ENCODE assay signal across 1 cellular context in the genomic region with DNA sequence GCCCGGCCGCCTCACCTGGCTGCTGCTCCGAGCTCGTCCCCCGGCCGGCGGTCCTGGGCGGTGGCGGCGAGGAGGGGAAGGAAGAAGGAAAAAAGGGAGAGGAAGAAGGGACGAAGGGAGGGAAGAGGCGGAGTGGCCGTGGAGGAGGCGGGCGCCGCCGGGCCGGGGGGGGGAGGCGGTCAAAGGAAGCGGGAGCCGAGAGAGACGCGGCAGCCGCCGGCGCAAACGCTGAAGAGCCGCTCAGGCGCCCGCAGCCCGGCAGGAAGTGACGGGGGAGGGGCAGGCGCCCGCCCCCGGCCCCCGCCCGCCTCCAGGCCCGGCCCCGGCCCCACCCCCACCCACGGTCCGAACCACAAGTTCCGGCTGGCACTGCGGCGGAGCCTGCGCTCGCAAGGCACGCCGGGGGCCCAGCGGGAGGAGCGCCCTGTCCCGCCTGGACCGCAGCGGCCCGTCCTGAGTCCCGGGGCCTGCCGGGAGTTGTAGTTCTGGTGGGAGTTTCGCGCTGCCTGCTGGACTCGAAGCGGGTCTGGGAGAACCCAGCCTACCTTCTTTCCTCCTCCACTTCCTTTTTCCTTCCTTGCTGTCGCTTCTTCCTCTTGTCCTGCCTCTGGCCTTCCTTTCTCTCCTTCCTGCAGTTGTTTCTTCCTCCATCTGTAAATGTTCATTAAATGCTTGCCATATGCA.
A peak's percentile ranks its signal among the peaks of the same experiment; 100 is the strongest.
TF ChIP-seq lines count a peak whose summit lies in the region.

A gene with protein sequence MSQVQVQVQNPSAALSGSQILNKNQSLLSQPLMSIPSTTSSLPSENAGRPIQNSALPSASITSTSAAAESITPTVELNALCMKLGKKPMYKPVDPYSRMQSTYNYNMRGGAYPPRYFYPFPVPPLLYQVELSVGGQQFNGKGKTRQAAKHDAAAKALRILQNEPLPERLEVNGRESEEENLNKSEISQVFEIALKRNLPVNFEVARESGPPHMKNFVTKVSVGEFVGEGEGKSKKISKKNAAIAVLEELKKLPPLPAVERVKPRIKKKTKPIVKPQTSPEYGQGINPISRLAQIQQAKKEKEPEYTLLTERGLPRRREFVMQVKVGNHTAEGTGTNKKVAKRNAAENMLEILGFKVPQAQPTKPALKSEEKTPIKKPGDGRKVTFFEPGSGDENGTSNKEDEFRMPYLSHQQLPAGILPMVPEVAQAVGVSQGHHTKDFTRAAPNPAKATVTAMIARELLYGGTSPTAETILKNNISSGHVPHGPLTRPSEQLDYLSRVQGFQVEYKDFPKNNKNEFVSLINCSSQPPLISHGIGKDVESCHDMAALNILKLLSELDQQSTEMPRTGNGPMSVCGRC (minus strand): TSS at position 234 of the 684 bp plus-strand sequence. CDS start 22,133 bp downstream, outside the sequence.

TF ChIP-seq in GM12878, 131 proteins besides CTCF, POLR2A, EP300 and RAD21 (continued from another document and continues in another):
- TF ChIP-seq NR2C2 (IDR thresholded peaks at IDR 0.05; ENCODE audit: borderline replicate concordance, control insufficient read depth, insufficient read length, low read depth) (no peak), ZBED1 (IDR thresholded peaks at IDR 0.05; ENCODE audit: borderline replicate concordance) (no peak), RFX5 (IDR thresholded peaks at IDR 0.05; ENCODE audit: low read depth, low read length) (no peak), SIN3A (IDR thresholded peaks at IDR 0.05; ENCODE audit: low read depth, low read length) (peak; percentile 78; the same call in 1 of the 2 replicates), SREBF2 (IDR thresholded peaks at IDR 0.05; ENCODE audit: low read length) (no peak), MEF2A (IDR thresholded peaks at IDR 0.05; ENCODE audit: insufficient read depth, low read depth, low read length) (no peak), EGR1 (IDR thresholded peaks at IDR 0.05; ENCODE audit: borderline replicate concordance in 1 of 2, low read depth in 2 of 2, low read length in 2 of 2) (peak in 1 of 2 experiments; percentile 91; a peak in 2 of 3 replicates), KAT2A (conservative IDR thresholded peaks at IDR 0.05; ENCODE audit: control insufficient read depth, low read depth, low read length) (no peak), TBL1XR1 (IDR thresholded peaks at IDR 0.05; ENCODE audit: low read depth, low read length) (peak; percentile 41; the same call in 1 of the 2 replicates), RCOR1 (conservative IDR thresholded peaks at IDR 0.05; ENCODE audit: low read depth, low read length) (0 out of 2 replicates have a peak, but pooled peaks have one; percentile 47), HDAC6 (IDR thresholded peaks at IDR 0.05; ENCODE audit: unreplicated experiment) (no peak), NBN (IDR thresholded peaks at IDR 0.05) (0 out of 2 replicates have a peak, but pooled peaks have one; percentile 35), PML (IDR thresholded peaks at IDR 0.05; ENCODE audit: low read length) (no peak), KLF5 (IDR thresholded peaks at IDR 0.05; ENCODE audit: partially characterized antibody) (no peak), POLR2AphosphoS5 (IDR thresholded peaks at IDR 0.05; ENCODE audit: low read length) (0 out of 2 replicates have a peak, but pooled peaks have one; percentile 52), ZZZ3 (IDR thresholded peaks at IDR 0.05; ENCODE audit: control insufficient read depth, insufficient read length, low read depth) (no peak), BRCA1 (IDR thresholded peaks at IDR 0.05; ENCODE audit: low read depth, low read length) (no peak), NFYA (IDR thresholded peaks at IDR 0.05; ENCODE audit: borderline replicate concordance, low read depth, low read length) (no peak), STAT1 (conservative IDR thresholded peaks at IDR 0.05) (0 out of 2 replicates have a peak, but pooled peaks have one; percentile 21), ASH2L (IDR thresholded peaks at IDR 0.05; ENCODE audit: borderline replicate concordance, low read depth) (no peak), ETV6 (conservative IDR thresholded peaks at IDR 0.05 in 1 of 2, IDR thresholded peaks at IDR 0.05 in 1 of 2; ENCODE audit: borderline replicate concordance in 1 of 2, low read depth in 1 of 2) (peak in 1 of 2 experiments; percentile 52; a peak in 1 of 4 replicates), SMAD5 (IDR thresholded peaks at IDR 0.05; ENCODE audit: low read depth) (no peak), MTA2 (IDR thresholded peaks at IDR 0.05; ENCODE audit: low read depth) (no peak), CBFB (IDR thresholded peaks at IDR 0.05; ENCODE audit: low read depth) (0 out of 2 replicates have a peak, but pooled peaks have one; percentile 24), RB1 (IDR thresholded peaks at IDR 0.05; ENCODE audit: borderline replicate concordance) (peak; percentile 52; the same call in 1 of the 2 replicates), CBX3 (IDR thresholded peaks at IDR 0.05; ENCODE audit: borderline replicate concordance, low read depth) (no peak), IKZF1 (conservative IDR thresholded peaks at IDR 0.05) (peak; percentile 97), PAX8 (IDR thresholded peaks at IDR 0.05) (no peak), IRF4 (IDR thresholded peaks at IDR 0.05; ENCODE audit: low read depth, low read length) (no peak), ZSCAN29 (IDR thresholded peaks at IDR 0.05) (no peak), CHD1 (IDR thresholded peaks at IDR 0.05; ENCODE audit: low read depth, low read length) (no peak), YBX1 (IDR thresholded peaks at IDR 0.05) (no peak), SP1 (IDR thresholded peaks at IDR 0.05; ENCODE audit: low read depth, low read length) (peak; percentile 57), SMAD1 (IDR thresholded peaks at IDR 0.05; ENCODE audit: low read depth, partially characterized antibody) (no peak), IKZF2 (IDR thresholded peaks at IDR 0.05) (no peak), FOXM1 (IDR thresholded peaks at IDR 0.05; ENCODE audit: low read depth, low read length) (no peak), TARDBP (IDR thresholded peaks at IDR 0.05; ENCODE audit: borderline replicate concordance) (peak; percentile 93), MYC (IDR thresholded peaks at IDR 0.05; ENCODE audit: insufficient read depth, insufficient read length, insufficient replicate concordance, low read length, severe bottlenecking) (no peak), NFIC (IDR thresholded peaks at IDR 0.05; ENCODE audit: low read depth, low read length) (no peak), BMI1 (IDR thresholded peaks at IDR 0.05; ENCODE audit: borderline replicate concordance) (no peak), SIX5 (IDR thresholded peaks at IDR 0.05; ENCODE audit: low read depth, low read length, severe bottlenecking) (peak; percentile 97), ESRRA (IDR thresholded peaks at IDR 0.05; ENCODE audit: low read length) (no peak)
- TF ChIP-seq, protein P1, sequence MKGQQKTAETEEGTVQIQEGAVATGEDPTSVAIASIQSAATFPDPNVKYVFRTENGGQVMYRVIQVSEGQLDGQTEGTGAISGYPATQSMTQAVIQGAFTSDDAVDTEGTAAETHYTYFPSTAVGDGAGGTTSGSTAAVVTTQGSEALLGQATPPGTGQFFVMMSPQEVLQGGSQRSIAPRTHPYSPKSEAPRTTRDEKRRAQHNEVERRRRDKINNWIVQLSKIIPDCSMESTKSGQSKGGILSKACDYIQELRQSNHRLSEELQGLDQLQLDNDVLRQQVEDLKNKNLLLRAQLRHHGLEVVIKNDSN (IDR thresholded peaks at IDR 0.05; ENCODE audit: borderline replicate concordance, extremely low read length, insufficient read depth, low read depth, low read length), result no peak
- TF ChIP-seq, protein P2, sequence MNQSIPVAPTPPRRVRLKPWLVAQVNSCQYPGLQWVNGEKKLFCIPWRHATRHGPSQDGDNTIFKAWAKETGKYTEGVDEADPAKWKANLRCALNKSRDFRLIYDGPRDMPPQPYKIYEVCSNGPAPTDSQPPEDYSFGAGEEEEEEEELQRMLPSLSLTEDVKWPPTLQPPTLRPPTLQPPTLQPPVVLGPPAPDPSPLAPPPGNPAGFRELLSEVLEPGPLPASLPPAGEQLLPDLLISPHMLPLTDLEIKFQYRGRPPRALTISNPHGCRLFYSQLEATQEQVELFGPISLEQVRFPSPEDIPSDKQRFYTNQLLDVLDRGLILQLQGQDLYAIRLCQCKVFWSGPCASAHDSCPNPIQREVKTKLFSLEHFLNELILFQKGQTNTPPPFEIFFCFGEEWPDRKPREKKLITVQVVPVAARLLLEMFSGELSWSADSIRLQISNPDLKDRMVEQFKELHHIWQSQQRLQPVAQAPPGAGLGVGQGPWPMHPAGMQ (IDR thresholded peaks at IDR 0.05; ENCODE audit: borderline replicate concordance), result no peak
- TF ChIP-seq, protein P3, sequence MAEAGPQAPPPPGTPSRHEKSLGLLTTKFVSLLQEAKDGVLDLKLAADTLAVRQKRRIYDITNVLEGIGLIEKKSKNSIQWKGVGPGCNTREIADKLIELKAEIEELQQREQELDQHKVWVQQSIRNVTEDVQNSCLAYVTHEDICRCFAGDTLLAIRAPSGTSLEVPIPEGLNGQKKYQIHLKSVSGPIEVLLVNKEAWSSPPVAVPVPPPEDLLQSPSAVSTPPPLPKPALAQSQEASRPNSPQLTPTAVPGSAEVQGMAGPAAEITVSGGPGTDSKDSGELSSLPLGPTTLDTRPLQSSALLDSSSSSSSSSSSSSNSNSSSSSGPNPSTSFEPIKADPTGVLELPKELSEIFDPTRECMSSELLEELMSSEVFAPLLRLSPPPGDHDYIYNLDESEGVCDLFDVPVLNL (IDR thresholded peaks at IDR 0.05; ENCODE audit: low read depth, low read length), result no peak
- TF ChIP-seq, protein P4, sequence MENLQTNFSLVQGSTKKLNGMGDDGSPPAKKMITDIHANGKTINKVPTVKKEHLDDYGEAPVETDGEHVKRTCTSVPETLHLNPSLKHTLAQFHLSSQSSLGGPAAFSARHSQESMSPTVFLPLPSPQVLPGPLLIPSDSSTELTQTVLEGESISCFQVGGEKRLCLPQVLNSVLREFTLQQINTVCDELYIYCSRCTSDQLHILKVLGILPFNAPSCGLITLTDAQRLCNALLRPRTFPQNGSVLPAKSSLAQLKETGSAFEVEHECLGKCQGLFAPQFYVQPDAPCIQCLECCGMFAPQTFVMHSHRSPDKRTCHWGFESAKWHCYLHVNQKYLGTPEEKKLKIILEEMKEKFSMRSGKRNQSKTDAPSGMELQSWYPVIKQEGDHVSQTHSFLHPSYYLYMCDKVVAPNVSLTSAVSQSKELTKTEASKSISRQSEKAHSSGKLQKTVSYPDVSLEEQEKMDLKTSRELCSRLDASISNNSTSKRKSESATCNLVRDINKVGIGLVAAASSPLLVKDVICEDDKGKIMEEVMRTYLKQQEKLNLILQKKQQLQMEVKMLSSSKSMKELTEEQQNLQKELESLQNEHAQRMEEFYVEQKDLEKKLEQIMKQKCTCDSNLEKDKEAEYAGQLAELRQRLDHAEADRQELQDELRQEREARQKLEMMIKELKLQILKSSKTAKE (IDR thresholded peaks at IDR 0.05; ENCODE audit: low read depth, poor library complexity, severe bottlenecking), result no peak
- TF ChIP-seq, protein P5, sequence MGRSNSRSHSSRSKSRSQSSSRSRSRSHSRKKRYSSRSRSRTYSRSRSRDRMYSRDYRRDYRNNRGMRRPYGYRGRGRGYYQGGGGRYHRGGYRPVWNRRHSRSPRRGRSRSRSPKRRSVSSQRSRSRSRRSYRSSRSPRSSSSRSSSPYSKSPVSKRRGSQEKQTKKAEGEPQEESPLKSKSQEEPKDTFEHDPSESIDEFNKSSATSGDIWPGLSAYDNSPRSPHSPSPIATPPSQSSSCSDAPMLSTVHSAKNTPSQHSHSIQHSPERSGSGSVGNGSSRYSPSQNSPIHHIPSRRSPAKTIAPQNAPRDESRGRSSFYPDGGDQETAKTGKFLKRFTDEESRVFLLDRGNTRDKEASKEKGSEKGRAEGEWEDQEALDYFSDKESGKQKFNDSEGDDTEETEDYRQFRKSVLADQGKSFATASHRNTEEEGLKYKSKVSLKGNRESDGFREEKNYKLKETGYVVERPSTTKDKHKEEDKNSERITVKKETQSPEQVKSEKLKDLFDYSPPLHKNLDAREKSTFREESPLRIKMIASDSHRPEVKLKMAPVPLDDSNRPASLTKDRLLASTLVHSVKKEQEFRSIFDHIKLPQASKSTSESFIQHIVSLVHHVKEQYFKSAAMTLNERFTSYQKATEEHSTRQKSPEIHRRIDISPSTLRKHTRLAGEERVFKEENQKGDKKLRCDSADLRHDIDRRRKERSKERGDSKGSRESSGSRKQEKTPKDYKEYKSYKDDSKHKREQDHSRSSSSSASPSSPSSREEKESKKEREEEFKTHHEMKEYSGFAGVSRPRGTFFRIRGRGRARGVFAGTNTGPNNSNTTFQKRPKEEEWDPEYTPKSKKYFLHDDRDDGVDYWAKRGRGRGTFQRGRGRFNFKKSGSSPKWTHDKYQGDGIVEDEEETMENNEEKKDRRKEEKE (IDR thresholded peaks at IDR 0.05), result no peak
- TF ChIP-seq, protein P6, sequence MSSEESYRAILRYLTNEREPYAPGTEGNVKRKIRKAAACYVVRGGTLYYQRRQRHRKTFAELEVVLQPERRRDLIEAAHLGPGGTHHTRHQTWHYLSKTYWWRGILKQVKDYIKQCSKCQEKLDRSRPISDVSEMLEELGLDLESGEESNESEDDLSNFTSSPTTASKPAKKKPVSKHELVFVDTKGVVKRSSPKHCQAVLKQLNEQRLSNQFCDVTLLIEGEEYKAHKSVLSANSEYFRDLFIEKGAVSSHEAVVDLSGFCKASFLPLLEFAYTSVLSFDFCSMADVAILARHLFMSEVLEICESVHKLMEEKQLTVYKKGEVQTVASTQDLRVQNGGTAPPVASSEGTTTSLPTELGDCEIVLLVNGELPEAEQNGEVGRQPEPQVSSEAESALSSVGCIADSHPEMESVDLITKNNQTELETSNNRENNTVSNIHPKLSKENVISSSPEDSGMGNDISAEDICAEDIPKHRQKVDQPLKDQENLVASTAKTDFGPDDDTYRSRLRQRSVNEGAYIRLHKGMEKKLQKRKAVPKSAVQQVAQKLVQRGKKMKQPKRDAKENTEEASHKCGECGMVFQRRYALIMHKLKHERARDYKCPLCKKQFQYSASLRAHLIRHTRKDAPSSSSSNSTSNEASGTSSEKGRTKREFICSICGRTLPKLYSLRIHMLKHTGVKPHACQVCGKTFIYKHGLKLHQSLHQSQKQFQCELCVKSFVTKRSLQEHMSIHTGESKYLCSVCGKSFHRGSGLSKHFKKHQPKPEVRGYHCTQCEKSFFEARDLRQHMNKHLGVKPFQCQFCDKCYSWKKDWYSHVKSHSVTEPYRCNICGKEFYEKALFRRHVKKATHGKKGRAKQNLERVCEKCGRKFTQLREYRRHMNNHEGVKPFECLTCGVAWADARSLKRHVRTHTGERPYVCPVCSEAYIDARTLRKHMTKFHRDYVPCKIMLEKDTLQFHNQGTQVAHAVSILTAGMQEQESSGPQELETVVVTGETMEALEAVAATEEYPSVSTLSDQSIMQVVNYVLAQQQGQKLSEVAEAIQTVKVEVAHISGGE (CRISPR knock-in tag; IDR thresholded peaks at IDR 0.05), result no peak
